1 cellular context compared by ENCODE assay signal in genomic region chr1:161021168-161021958, GRCh38.
TF ChIP-seq lines count a peak whose summit lies in the region.

No MANE protein-coding gene starts in this region.

TF ChIP-seq in HepG2, 621 proteins besides CTCF, POLR2A, EP300 and RAD21 (continued from another document and continues in another):
- no peak for TF ChIP-seq ARHGAP35 (CRISPR knock-in tag; IDR thresholded peaks at IDR 0.05; ENCODE audit: borderline replicate concordance)
- TF ChIP-seq SRF (IDR thresholded peaks at IDR 0.05; ENCODE audit: low read depth, low read length): no peak
- no peak for TF ChIP-seq FOXO1 (CRISPR knock-in tag; IDR thresholded peaks at IDR 0.05)
- no peak for TF ChIP-seq CBX1 (IDR thresholded peaks at IDR 0.05; ENCODE audit: low read depth)
- TF ChIP-seq MATR3 (CRISPR knock-in tag; IDR thresholded peaks at IDR 0.05): no peak
- TF ChIP-seq ZNF280D (CRISPR knock-in tag; IDR thresholded peaks at IDR 0.05): peak; percentile 57; the same call in 1 of the 2 replicates
- no peak for TF ChIP-seq RFX1 (IDR thresholded peaks at IDR 0.05)
- TF ChIP-seq FOXM1 (CRISPR knock-in tag; IDR thresholded peaks at IDR 0.05): no peak
- TF ChIP-seq NFATC3 (CRISPR knock-in tag; IDR thresholded peaks at IDR 0.05): no peak
- TF ChIP-seq HHEX (CRISPR knock-in tag; IDR thresholded peaks at IDR 0.05): no peak
- no peak for TF ChIP-seq ZNF646 (CRISPR knock-in tag; IDR thresholded peaks at IDR 0.05)
- TF ChIP-seq PHF20 (CRISPR knock-in tag; IDR thresholded peaks at IDR 0.05): peak; percentile 50; the same call in 1 of the 2 replicates
- TF ChIP-seq GABPA (IDR thresholded peaks at IDR 0.05; ENCODE audit: low read depth, low read length): no peak
- 0 out of 2 replicates have a peak, but pooled peaks have one; percentile 29 for TF ChIP-seq GABPA (CRISPR knock-in tag; IDR thresholded peaks at IDR 0.05; ENCODE audit: low read depth)
- no peak for TF ChIP-seq HMG20B (CRISPR knock-in tag; conservative IDR thresholded peaks at IDR 0.05)
- TF ChIP-seq SMAD9 (CRISPR knock-in tag; IDR thresholded peaks at IDR 0.05): no peak
- no peak; the same call in 1 of the 2 replicates for TF ChIP-seq ZNF546 (CRISPR knock-in tag; conservative IDR thresholded peaks at IDR 0.05)
- TF ChIP-seq RERE (CRISPR knock-in tag; IDR thresholded peaks at IDR 0.05; ENCODE audit: low read depth): no peak
- TF ChIP-seq HIC2 (CRISPR knock-in tag; IDR thresholded peaks at IDR 0.05; ENCODE audit: low read depth): no peak
- no peak for TF ChIP-seq ZNF24 (IDR thresholded peaks at IDR 0.05)
- TF ChIP-seq ZNF891 (CRISPR knock-in tag; IDR thresholded peaks at IDR 0.05): 0 out of 2 replicates have a peak, but pooled peaks have one; percentile 12
- peak; percentile 99 for TF ChIP-seq ZEB1 (IDR thresholded peaks at IDR 0.05; ENCODE audit: insufficient replicate concordance, low read depth)
- no peak for TF ChIP-seq STAG1 (CRISPR knock-in tag; IDR thresholded peaks at IDR 0.05)
- TF ChIP-seq ZNF557 (CRISPR knock-in tag; IDR thresholded peaks at IDR 0.05): peak; percentile 72; the same call in 1 of the 2 replicates
- TF ChIP-seq REPIN1 (CRISPR knock-in tag; IDR thresholded peaks at IDR 0.05; ENCODE audit: borderline replicate concordance, low read depth): no peak
- no peak for TF ChIP-seq ZBTB39 (CRISPR knock-in tag; IDR thresholded peaks at IDR 0.05)
- TF ChIP-seq ZNF629 (CRISPR knock-in tag; conservative IDR thresholded peaks at IDR 0.05): 0 out of 2 replicates have a peak, but pooled peaks have one; percentile 31
- TF ChIP-seq ZNF570 (CRISPR knock-in tag; IDR thresholded peaks at IDR 0.05; ENCODE audit: borderline replicate concordance): no peak
- no peak for TF ChIP-seq KLF13 (CRISPR knock-in tag; IDR thresholded peaks at IDR 0.05)
- TF ChIP-seq REXO4 (CRISPR knock-in tag; IDR thresholded peaks at IDR 0.05; ENCODE audit: borderline replicate concordance): no peak
- TF ChIP-seq PHF21A (CRISPR knock-in tag; IDR thresholded peaks at IDR 0.05): peak; percentile 30; the same call in 1 of the 2 replicates
- no peak for TF ChIP-seq ZSCAN20 (CRISPR knock-in tag; IDR thresholded peaks at IDR 0.05; ENCODE audit: borderline replicate concordance)
- TF ChIP-seq E2F2 (CRISPR knock-in tag; IDR thresholded peaks at IDR 0.05; ENCODE audit: borderline replicate concordance): peak; percentile 80; the same call in 1 of the 2 replicates
- no peak for TF ChIP-seq PLRG1 (conservative IDR thresholded peaks at IDR 0.05)
- no peak for TF ChIP-seq ZBED4 (CRISPR knock-in tag; IDR thresholded peaks at IDR 0.05; ENCODE audit: borderline replicate concordance)
